In the genomic region with DNA sequence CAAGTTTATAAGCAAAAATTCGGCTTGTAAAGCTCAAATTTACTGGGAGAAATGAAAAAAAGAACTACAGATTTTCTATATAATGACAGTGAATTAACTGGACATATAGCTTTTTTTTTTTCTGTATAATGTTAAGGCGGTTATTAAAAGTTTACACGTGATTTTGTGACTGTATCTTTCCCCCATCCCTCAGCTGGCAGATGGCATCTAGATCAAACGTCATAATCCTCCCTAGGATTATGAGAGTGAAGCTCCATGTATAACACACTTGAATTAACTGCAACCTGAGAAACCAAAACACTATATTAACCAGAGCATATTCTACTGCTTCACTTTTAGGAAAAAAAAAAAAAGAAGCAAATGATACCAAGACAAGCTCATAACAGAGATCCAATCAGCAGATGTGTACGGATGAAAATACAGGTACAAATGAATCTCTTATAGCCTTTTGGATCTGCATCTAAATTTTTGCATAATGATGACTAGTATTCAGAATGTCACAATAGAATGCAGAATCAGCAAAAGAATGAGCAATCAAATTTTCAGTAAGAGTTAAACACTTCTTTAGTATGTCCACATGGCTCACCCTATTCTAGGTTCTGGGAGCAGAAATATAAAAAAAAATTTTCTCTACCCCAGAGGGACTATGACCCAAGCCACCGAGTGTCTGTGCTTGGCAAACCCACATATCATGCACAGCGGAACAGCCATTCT, we compare ENCODE assay signal across 19 cellular contexts. TPM values are rescaled to one million over a fixed set of nuclear protein-coding genes. Genes with fewer than 3 reads are reported as not detected.
DNase-seq lines count a peak whose midpoint lies in the region; ATAC-seq, FAIRE-seq and TF ChIP-seq lines count a peak whose summit lies in the region.
"Had no signal": no experiment of that assay in that cellular context is flagged by ENCODE, and none has a peak within 500 bp of the region (broad histone marks: within the 10 kb centered on the region; RNA-seq: fewer than 3 reads in every experiment).

No MANE protein-coding gene starts in this region.

- TF ChIP-seq CTCF in HepG2 (CRISPR knock-in tag; IDR thresholded peaks at IDR 0.05) = no peak
- TF ChIP-seq CTCF in right lobe of liver (IDR thresholded peaks at IDR 0.05) = no peak
- no peak for TF ChIP-seq CTCF in dorsolateral prefrontal cortex (IDR thresholded peaks at IDR 0.05 in 54 of 56, conservative IDR thresholded peaks at IDR 0.05 in 2 of 56; ENCODE audit: low read depth in 1 of 56, partially characterized antibody in 56 of 56)

- H3K27ac ChIP-seq in HepG2 (ENCODE audit: extremely low read length, insufficient read depth, low read length) (no peak overlapping the region), right lobe of liver (no peak overlapping the region), dorsolateral prefrontal cortex (peak overlapping the region in 39 of 59 donors; percentile 2 to 97 (median 52))
- H3K27ac ChIP-seq: GM23248 had no signal

- H3K4me3 ChIP-seq in HepG2 (replicated peaks in 1 of 3; ENCODE audit: insufficient read depth in 1 of 3, low read depth in 2 of 3, low read length in 3 of 3) (no peak overlapping the region), right lobe of liver (no peak overlapping the region), dorsolateral prefrontal cortex (peak overlapping the region in 5 of 59 donors; percentile 6 to 82 (median 8))
- H3K4me3 ChIP-seq: GM23248 had no signal

- H3K4me1 ChIP-seq in HepG2 (ENCODE audit: insufficient read depth, low read length) (no peaks in the 10 kb centered on the region), right lobe of liver (no peaks in the 10 kb centered on the region)

- H3K79me2 ChIP-seq in HepG2 (ENCODE audit: insufficient read depth, low read length) = no peaks in the 10 kb centered on the region

- H2AFZ ChIP-seq in HepG2 (ENCODE audit: low read length) = no peak overlapping the region
- H2AFZ ChIP-seq: GM23248 had no signal

- TF ChIP-seq RAD21 in HepG2 (CRISPR knock-in tag; IDR thresholded peaks at IDR 0.05) = no peak

- BruUV-seq in HepG2 (replicated peaks; lab: Mats Ljungman, UMichigan) = no TSS peak

- intact Hi-C loops in HepG2 (cut with micrococcal nuclease; ENCODE audit: unreplicated experiment) (no loop called here), right lobe of liver (cut with DNase I) (no loop called here), dorsolateral prefrontal cortex (cut with DNase I) (no loop called here)

- no peak for TF ChIP-seq EP300 in HepG2 (IDR thresholded peaks at IDR 0.05; ENCODE audit: low read depth in 2 of 2, low read length in 2 of 2)
- TF ChIP-seq EP300 in HepG2 (CRISPR knock-in tag; IDR thresholded peaks at IDR 0.05; ENCODE audit: borderline replicate concordance) = no peak

- FAIRE-seq in HepG2 (lab: Jason Lieb, UNC) = no peak
- FAIRE-seq: G401.6, GM12891 had no signal

- no peak for ATAC-seq in HepG2
- no peak for ATAC-seq in right lobe of liver
- ATAC-seq in HG03460 (IDR thresholded peaks at IDR 0.05; ENCODE audit: unreplicated experiment) = no peak

- in situ Hi-C loops in HepG2 (cut with HindIII; ENCODE audit: extremely low pct_ligation_motif_present, low pct_unique_long_range_greater_than_20kb) = no loop called here

- H3K36me3 ChIP-seq in HepG2 (replicated peaks in 1 of 2; ENCODE audit: control insufficient read depth in 1 of 2, insufficient read depth in 2 of 2, low read length in 2 of 2) (no peaks in the 10 kb centered on the region), right lobe of liver (no peaks in the 10 kb centered on the region)

- POLR2A ChIA-PET in HepG2 (lab: Yijun Ruan, JAX) = no interaction called here

- DNase-seq in HepG2 (ENCODE audit: low spot score) (no peak), right lobe of liver (no peak), NCI-H524 treated with DMSO at 0.1 percent for 48 hours (lab: John Stamatoyannopoulos, UW) (peak; percentile 93), dorsolateral prefrontal cortex (no peak), globus pallidus (ENCODE audit: low spot score) (no peak), NCI-H748 (lab: John Stamatoyannopoulos, UW; ENCODE audit: unreplicated experiment) (no peak)
- DNase-seq: C1 segment of cervical spinal cord; Calu3; CD4-positive, alpha-beta T cell; DMS153; DMS79 treated with DMSO at 0.1 percent for 48 hours; EL; GM23248; H7 had no signal

- no peaks in the 10 kb centered on the region for H4K20me1 ChIP-seq in HepG2 (ENCODE audit: insufficient read depth, low read length)

- WGBS in HepG2 (ENCODE audit: low lambda C conversion rate) = 6% methylated on average over 7 of the region's 7 CpGs
- WGBS in right lobe of liver (ENCODE audit: insufficient coverage, low coverage, low lambda C conversion rate, missing lambda C conversion rate) = 52% methylated on average over 7 of the region's 7 CpGs

- H3K4me2 ChIP-seq in HepG2 (ENCODE audit: low read depth, low read length) = no peak overlapping the region

- no peak overlapping the region for H3K9ac ChIP-seq in HepG2 (ENCODE audit: insufficient read depth, low read depth, low read length)
- H3K9ac ChIP-seq: GM23248 had no signal

- no peaks in the 10 kb centered on the region for H3K9me3 ChIP-seq in HepG2 (ENCODE audit: low read length)
- H3K9me3 ChIP-seq in right lobe of liver = no peaks in the 10 kb centered on the region

- CTCF ChIA-PET in HepG2 (lab: Yijun Ruan, JAX; ENCODE audit: low intra/inter-chr PET ratio, low total read pairs) = no interaction called here

- H3K27me3 ChIP-seq in HepG2 (ENCODE audit: control insufficient read depth in 1 of 2, insufficient read depth in 2 of 2, low read length in 2 of 2) = peaks cover 1 to 7% of the 10 kb centered on the region in 2 experiments; a peak in 2 of 5 replicates
- H3K27me3 ChIP-seq in right lobe of liver = no peaks in the 10 kb centered on the region
- no peaks in the 10 kb centered on the region for H3K27me3 ChIP-seq in dorsolateral prefrontal cortex

- TF ChIP-seq POLR2A in HepG2 (IDR thresholded peaks at IDR 0.05; ENCODE audit: insufficient read depth in 1 of 2, low read depth in 2 of 2, low read length in 2 of 2) (no peak), right lobe of liver (IDR thresholded peaks at IDR 0.05) (no peak)

TF ChIP-seq in HepG2, 621 proteins besides CTCF, POLR2A, EP300 and RAD21 (continues in another document):
- TF ChIP-seq REXO4 (CRISPR knock-in tag; IDR thresholded peaks at IDR 0.05; ENCODE audit: borderline replicate concordance) = no peak
- no peak for TF ChIP-seq ZNF317 (CRISPR knock-in tag; IDR thresholded peaks at IDR 0.05)
- TF ChIP-seq MYNN (CRISPR knock-in tag; IDR thresholded peaks at IDR 0.05; ENCODE audit: low read depth) = no peak
- TF ChIP-seq NFE2L1 (CRISPR knock-in tag; IDR thresholded peaks at IDR 0.05; ENCODE audit: borderline replicate concordance) = no peak
- no peak for TF ChIP-seq ZEB1 (IDR thresholded peaks at IDR 0.05; ENCODE audit: insufficient replicate concordance, low read depth)
- TF ChIP-seq ZBTB37 (CRISPR knock-in tag; IDR thresholded peaks at IDR 0.05) = no peak
- peak; percentile 46; the same call in 1 of the 2 replicates for TF ChIP-seq MAFF (IDR thresholded peaks at IDR 0.05; ENCODE audit: low read depth, low read length)

RNA-seq across cellular contexts. Expression of gene MOBP, which starts 12.4 kb away (rescaled TPM):
- not detected in 2 replicates for total RNA-seq in HepG2 (2016; rRNA removed; fragmentation: Illumina TruSeq; extraction: Trizol)
- not detected in 2 replicates for total RNA-seq in HepG2 (2016; cell fraction: cytosol; rRNA removed; fragmentation: Illumina TruSeq; extraction: Trizol; ENCODE audit: low read depth)
- total RNA-seq in HepG2 (2016; cell fraction: insoluble cytoplasmic fraction; rRNA removed; fragmentation: Illumina TruSeq; extraction: Trizol) = not detected in 2 replicates
- total RNA-seq in HepG2 (2016; cell fraction: membrane; rRNA removed; fragmentation: Illumina TruSeq; extraction: Trizol) = not detected in 2 replicates
- not detected in 2 replicates for total RNA-seq in HepG2 (2016; cell fraction: nucleus; rRNA removed; fragmentation: Illumina TruSeq; extraction: Trizol)
- polyA plus RNA-seq in HepG2 (2011; rRNA removed) = not detected in 2 replicates
- 0.01 TPM in 1 of 2 replicates, not detected in the other for polyA plus RNA-seq in HepG2 (2011; cell fraction: cytosol; rRNA removed)
- not detected in 2 replicates for polyA plus RNA-seq in HepG2 (2011; cell fraction: nucleus; rRNA removed)
- not detected in 2 replicates for polyA plus RNA-seq in HepG2 (2012)
- not detected in 2 replicates for polyA plus RNA-seq in HepG2 (2016; cell fraction: cytosol; fragmentation: Illumina TruSeq; extraction: Trizol; ENCODE audit: low read depth)
- not detected in 2 replicates for polyA plus RNA-seq in HepG2 (2016; cell fraction: insoluble cytoplasmic fraction; fragmentation: Illumina TruSeq; extraction: Trizol; ENCODE audit: low read depth)
- polyA plus RNA-seq in HepG2 (2016; cell fraction: membrane; fragmentation: Illumina TruSeq; extraction: Trizol; ENCODE audit: low read depth) = not detected in 2 replicates
- polyA plus RNA-seq in HepG2 (2016; cell fraction: nucleus; fragmentation: Illumina TruSeq; extraction: Trizol; ENCODE audit: insufficient read depth, low read depth) = not detected in 2 replicates
- polyA minus RNA-seq in HepG2 (2011; rRNA and poly(A)+ RNA removed; ENCODE audit: low replicate concordance) = not detected in 2 replicates
- not detected in 2 replicates for polyA minus RNA-seq in HepG2 (2011; cell fraction: cytosol; rRNA and poly(A)+ RNA removed)
- not detected in 2 replicates for polyA minus RNA-seq in HepG2 (2011; cell fraction: nucleus; rRNA and poly(A)+ RNA removed)
- total RNA-seq in right lobe of liver = not detected
- 1,000 to 10,000 TPM in 11 of 120 experiments, 100 to 1,000 TPM in 101, 10 to 100 TPM in 8; 40.9 to 1,548 (median 379) TPM for total RNA-seq in dorsolateral prefrontal cortex
- total RNA-seq: A172; B cell; CD4-positive, alpha-beta T cell; GM23248 had no signal
- polyA plus RNA-seq: GM23248 had no signal

Comparison
In these comparisons a context has a peak if more than half of its experiments do, and no peak if none do; other contexts are left out.
1. H3K27ac ChIP-seq: peak in dorsolateral prefrontal cortex (39 of 59); none in HepG2 (single experiment) and right lobe of liver (0 of 3).
2. RNA of gene MOBP, which starts 12.4 kb away (total RNA-seq): 40.9 to 1,548 TPM in dorsolateral prefrontal cortex; not detected in HepG2 and not detected in right lobe of liver; every median in the first group is over 10 times any median in the second.